14 cellular contexts compared by ENCODE assay signal in the genomic region with DNA sequence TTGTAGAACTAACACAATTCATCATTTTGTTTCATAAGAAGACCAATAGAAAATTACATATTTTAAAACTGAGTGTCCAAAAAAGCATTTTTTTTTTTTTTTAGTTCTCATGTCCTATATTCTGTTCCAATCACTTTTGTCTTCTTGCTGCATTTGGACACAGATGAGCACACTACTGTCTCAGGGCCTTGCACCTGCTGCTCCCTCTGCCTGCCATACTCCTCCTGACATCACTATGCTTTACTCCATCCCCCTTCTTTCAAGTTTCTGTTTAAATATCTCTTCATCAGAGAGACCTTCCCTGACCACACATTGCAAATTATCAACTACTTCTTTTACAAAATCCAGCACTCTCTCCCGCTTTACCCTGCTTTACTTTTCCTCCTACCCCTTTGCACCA.
DNase-seq lines count a peak whose midpoint lies in the region; ATAC-seq and TF ChIP-seq lines count a peak whose summit lies in the region.
"Had no signal": no experiment of that assay in that cellular context is flagged by ENCODE, and none has a peak within 500 bp of the region (broad histone marks: within the 10 kb centered on the region; RNA-seq: fewer than 3 reads in every experiment).

No MANE protein-coding gene starts in this region.

- H3K27me3 Mint-ChIP-seq in GM23338 (ENCODE audit: insufficient read depth, low read depth, poor library complexity) = no peaks in the 10 kb centered on the region
- H3K27me3 Mint-ChIP-seq in endodermal cell (ENCODE audit: insufficient read depth) = no peaks in the 10 kb centered on the region
- H3K27me3 Mint-ChIP-seq in activated CD8-positive, alpha-beta memory T cell treated with anti-CD3 and anti-CD28 coated beads, Interleukin-2, amount 10 ng/mL, durations not matched to agents 7 days and 5 days = peaks cover 5% of the 10 kb centered on the region

- no peaks in the 10 kb centered on the region for H3F3A ChIP-seq in GM23338 (replicated peaks; ENCODE audit: low read depth)

- H3K4me1 ChIP-seq in GM23338 (ENCODE audit: insufficient read depth) (peaks cover 9% of the 10 kb centered on the region), endodermal cell (ENCODE audit: control insufficient read depth, insufficient read depth, low read length) (no peaks in the 10 kb centered on the region)

- no peak overlapping the region for H3K4me3 Mint-ChIP-seq in GM23338
- H3K4me3 Mint-ChIP-seq in endodermal cell = no peak overlapping the region
- no peak overlapping the region for H3K4me3 Mint-ChIP-seq in activated CD8-positive, alpha-beta memory T cell treated with anti-CD3 and anti-CD28 coated beads, Interleukin-2, amount 10 ng/mL, durations not matched to agents 7 days and 5 days
- H3K4me3 Mint-ChIP-seq: B cell; CD4-positive, alpha-beta memory T cell; H9 had no signal

- no peaks in the 10 kb centered on the region for H3K9me3 Mint-ChIP-seq in GM23338
- H3K9me3 Mint-ChIP-seq in endodermal cell = no peaks in the 10 kb centered on the region
- no peaks in the 10 kb centered on the region for H3K9me3 Mint-ChIP-seq in activated CD8-positive, alpha-beta memory T cell treated with anti-CD3 and anti-CD28 coated beads, Interleukin-2, amount 10 ng/mL, durations not matched to agents 7 days and 5 days (ENCODE audit: low read depth)
- H3K9me3 Mint-ChIP-seq: H9 had no signal

- H3K4me1 Mint-ChIP-seq in GM23338 = peaks cover 20% of the 10 kb centered on the region
- peaks cover 8% of the 10 kb centered on the region for H3K4me1 Mint-ChIP-seq in endodermal cell
- no peaks in the 10 kb centered on the region for H3K4me1 Mint-ChIP-seq in activated CD8-positive, alpha-beta memory T cell treated with anti-CD3 and anti-CD28 coated beads, Interleukin-2, amount 10 ng/mL, durations not matched to agents 7 days and 5 days
- H3K4me1 Mint-ChIP-seq: B cell; CD4-positive, alpha-beta memory T cell had no signal

- H3K9me3 ChIP-seq in endodermal cell (ENCODE audit: control insufficient read depth, low read length) = no peaks in the 10 kb centered on the region

- H3K27me3 ChIP-seq in GM23338 (ENCODE audit: insufficient read depth) (no peaks in the 10 kb centered on the region), endodermal cell (ENCODE audit: control insufficient read depth, insufficient read depth, low read length, poor library complexity, severe bottlenecking) (no peaks in the 10 kb centered on the region)

- H3K27ac ChIP-seq in GM23338 (ENCODE audit: low read depth) (no peak overlapping the region), endodermal cell (ENCODE audit: low read depth, low read length) (no peak overlapping the region)
- H3K27ac ChIP-seq: C4-2B had no signal

- no peaks in the 10 kb centered on the region for H4K20me1 ChIP-seq in GM23338 (replicated peaks; ENCODE audit: insufficient read depth)

- CTCF ChIA-PET in activated CD8-positive, alpha-beta memory T cell treated with anti-CD3 and anti-CD28 coated beads, Interleukin-2, amount 10 ng/mL, durations not matched to agents 7 days and 5 days (lab: Charles Lee) = no interaction called here

- no peaks in the 10 kb centered on the region for H3K9me2 ChIP-seq in GM23338 (ENCODE audit: insufficient read depth)

- TF ChIP-seq CTCF in GM23338 (conservative IDR thresholded peaks at IDR 0.05; ENCODE audit: low read depth in 2 of 2) = 0 out of 4 replicates have a peak, but pooled peaks of 1 of the 2 experiments have one; percentile 8
- TF ChIP-seq CTCF in endodermal cell (conservative IDR thresholded peaks at IDR 0.05) = peak; percentile 31

- no peaks in the 10 kb centered on the region for H3K36me3 ChIP-seq in GM23338 (ENCODE audit: insufficient read depth)
- no peaks in the 10 kb centered on the region for H3K36me3 ChIP-seq in endodermal cell (ENCODE audit: control insufficient read depth, insufficient read depth, low read length)

- no peak overlapping the region for H3K27ac Mint-ChIP-seq in GM23338
- no peak overlapping the region for H3K27ac Mint-ChIP-seq in endodermal cell
- H3K27ac Mint-ChIP-seq in activated CD8-positive, alpha-beta memory T cell treated with anti-CD3 and anti-CD28 coated beads, Interleukin-2, amount 10 ng/mL, durations not matched to agents 7 days and 5 days = no peak overlapping the region
- H3K27ac Mint-ChIP-seq: B cell; CD4-positive, alpha-beta memory T cell had no signal

- WGBS in endodermal cell (ENCODE audit: insufficient coverage in 1 of 2, insufficient read length in 1 of 2), 2 experiments = 92 to 100% methylated on average over 1 of the region's 1 CpG

- no peak overlapping the region for H2AFZ ChIP-seq in GM23338

- DNase-seq in COR-L47 (lab: John Stamatoyannopoulos, UW) (peak; percentile 44), GM23338 (ENCODE audit: low spot score) (no peak), NCI-H748 (lab: John Stamatoyannopoulos, UW; ENCODE audit: unreplicated experiment) (peak; percentile 61), endodermal cell (no peak), NCI-H1436 treated with DMSO at 0.1 percent for 48 hours (lab: John Stamatoyannopoulos, UW) (no peak)
- DNase-seq in activated CD8-positive, alpha-beta memory T cell treated with anti-CD3 and anti-CD28 coated beads, Interleukin-2, amount 10 ng/mL, durations not matched to agents 7 days and 5 days = no peak
- DNase-seq: CD4-positive, alpha-beta memory T cell; DMS153; GOT3; H9; IMR-90 had no signal

- H3K4me2 ChIP-seq in GM23338 = no peak overlapping the region

- H3K4me3 ChIP-seq in GM23338 (no peak overlapping the region), endodermal cell (ENCODE audit: low read length) (no peak overlapping the region)

- ATAC-seq in GM23338 (peak; percentile 30; the same call in 1 of the 3 replicates), GM18502 (IDR thresholded peaks at IDR 0.05; ENCODE audit: poor library complexity, unreplicated experiment) (no peak)
- ATAC-seq in activated CD8-positive, alpha-beta memory T cell treated with anti-CD3 and anti-CD28 coated beads, Interleukin-2, amount 10 ng/mL, durations not matched to agents 7 days and 5 days = no peak

- no peak overlapping the region for H3K9ac ChIP-seq in endodermal cell (ENCODE audit: extremely low read depth, low read length, poor library complexity, severe bottlenecking)

- no peaks in the 10 kb centered on the region for H3K79me2 ChIP-seq in GM23338 (replicated peaks; ENCODE audit: insufficient read depth)

- H3K36me3 Mint-ChIP-seq in GM23338 (ENCODE audit: low read depth) (no peaks in the 10 kb centered on the region), endodermal cell (ENCODE audit: low read depth) (no peaks in the 10 kb centered on the region)
- no peaks in the 10 kb centered on the region for H3K36me3 Mint-ChIP-seq in activated CD8-positive, alpha-beta memory T cell treated with anti-CD3 and anti-CD28 coated beads, Interleukin-2, amount 10 ng/mL, durations not matched to agents 7 days and 5 days
- H3K36me3 Mint-ChIP-seq: CD4-positive, alpha-beta memory T cell had no signal

Comparison
In these comparisons a context has a peak if more than half of its experiments do, and no peak if none do; other contexts are left out.
1. DNase-seq: peak in COR-L47 (single experiment) and NCI-H748 (single experiment); none in GM23338 (single experiment), endodermal cell (single experiment), NCI-H1436 treated with DMSO at 0.1 percent for 48 hours (single experiment) and activated CD8-positive, alpha-beta memory T cell treated with anti-CD3 and anti-CD28 coated beads, Interleukin-2, amount 10 ng/mL, durations not matched to agents 7 days and 5 days (single experiment).